Comparison of ENCODE assay signal across 1 cellular context in genomic region chr9:127611796-127612790, GRCh38.
TF ChIP-seq lines count a peak whose summit lies in the region.

Gene STXBP1 (plus strand): TSS chr9:127612277. CDS start chr9:127612404, 127 bp downstream.

TF ChIP-seq in K562, 482 proteins besides CTCF, POLR2A, EP300 and RAD21 (continued from another document and continues in another):
- TF ChIP-seq ZMIZ1 (IDR thresholded peaks at IDR 0.05; ENCODE audit: low read depth in 2 of 2, low read length in 2 of 2): peak in 1 of 2 experiments; percentile 42; a peak in 1 of 4 replicates
- TF ChIP-seq E2F6 (IDR thresholded peaks at IDR 0.05; ENCODE audit: borderline replicate concordance in 1 of 2, extremely low read depth in 1 of 2, insufficient read depth in 1 of 2, insufficient read length in 1 of 2, low read depth in 1 of 2, low read length in 1 of 2, poor library complexity in 1 of 2, severe bottlenecking in 1 of 2): peak in 1 of 2 experiments; percentile 53
- TF ChIP-seq ZNF24 (IDR thresholded peaks at IDR 0.05): 0 out of 2 replicates have a peak, but pooled peaks have one; percentile 9
- TF ChIP-seq CCNT2 (IDR thresholded peaks at IDR 0.05; ENCODE audit: borderline replicate concordance, extremely low read depth, insufficient read length, low read depth, low read length): peak; percentile 85
- no peak for TF ChIP-seq ZNF436 (CRISPR knock-in tag; IDR thresholded peaks at IDR 0.05)
- no peak for TF ChIP-seq ID3 (CRISPR knock-in tag; IDR thresholded peaks at IDR 0.05)
- no peak for TF ChIP-seq ID3 (tag; IDR thresholded peaks at IDR 0.05)
- peak; percentile 58 for TF ChIP-seq CHD1 (IDR thresholded peaks at IDR 0.05; ENCODE audit: low read length)
- TF ChIP-seq ZNF354B (CRISPR knock-in tag; IDR thresholded peaks at IDR 0.05): no peak
- TF ChIP-seq HNRNPL (IDR thresholded peaks at IDR 0.05; ENCODE audit: low read depth, low read length): no peak
- no peak for TF ChIP-seq RFX1 (IDR thresholded peaks at IDR 0.05)
- peak; percentile 60; the same call in 1 of the 2 replicates for TF ChIP-seq POLR2H (tag; IDR thresholded peaks at IDR 0.05; ENCODE audit: low read depth)
- peak; percentile 48; the same call in 1 of the 2 replicates for TF ChIP-seq ATF7 (IDR thresholded peaks at IDR 0.05)
- TF ChIP-seq NCOA1 (IDR thresholded peaks at IDR 0.05; ENCODE audit: low read depth): no peak
- no peak for TF ChIP-seq ATF3 (IDR thresholded peaks at IDR 0.05)
- no peak for TF ChIP-seq ATF3 (CRISPR knock-in tag; conservative IDR thresholded peaks at IDR 0.05)
- TF ChIP-seq RREB1 (CRISPR knock-in tag; IDR thresholded peaks at IDR 0.05): 0 out of 2 replicates have a peak, but pooled peaks have one; percentile 60
- TF ChIP-seq SIRT6 (IDR thresholded peaks at IDR 0.05; ENCODE audit: low read depth, low read length): no peak
- peak; percentile 76 for TF ChIP-seq RBFOX2 (IDR thresholded peaks at IDR 0.05; ENCODE audit: low read depth, low read length)
- TF ChIP-seq DMBX1 (CRISPR knock-in tag; IDR thresholded peaks at IDR 0.05; ENCODE audit: borderline replicate concordance): 0 out of 2 replicates have a peak, but pooled peaks have one; percentile 26
- peak; percentile 59 for TF ChIP-seq CREM (IDR thresholded peaks at IDR 0.05; ENCODE audit: low read depth)
- TF ChIP-seq NCOA6 (IDR thresholded peaks at IDR 0.05): no peak
- TF ChIP-seq RCOR1 (IDR thresholded peaks at IDR 0.05; ENCODE audit: borderline replicate concordance in 1 of 2, low read depth in 2 of 2, low read length in 2 of 2): 0 out of 4 replicates have a peak, but pooled peaks of 1 of the 2 experiments have one; percentile 31
- TF ChIP-seq CTBP1 (IDR thresholded peaks at IDR 0.05; ENCODE audit: borderline replicate concordance): peak; percentile 98
- no peak for TF ChIP-seq TARDBP (IDR thresholded peaks at IDR 0.05)
- TF ChIP-seq ZFX (CRISPR knock-in tag; IDR thresholded peaks at IDR 0.05): peak; percentile 65
- TF ChIP-seq FOXA1 (IDR thresholded peaks at IDR 0.05; ENCODE audit: borderline replicate concordance): no peak
- peak; percentile 21 for TF ChIP-seq HNRNPK (IDR thresholded peaks at IDR 0.05; ENCODE audit: low read depth, low read length, poor library complexity, severe bottlenecking)
- TF ChIP-seq ZNF740 (CRISPR knock-in tag; IDR thresholded peaks at IDR 0.05): peak; percentile 39; the same call in 1 of the 2 replicates
- TF ChIP-seq ZNF740 (tag; IDR thresholded peaks at IDR 0.05): no peak
- TF ChIP-seq JUN (IDR thresholded peaks at IDR 0.05; ENCODE audit: borderline replicate concordance, low read depth, low read length): 0 out of 2 replicates have a peak, but pooled peaks have one; percentile 1
- TF ChIP-seq JUN (CRISPR knock-in tag; IDR thresholded peaks at IDR 0.05; ENCODE audit: borderline replicate concordance): no peak
- no peak for TF ChIP-seq ZNF143 (CRISPR knock-in tag; IDR thresholded peaks at IDR 0.05)
- TF ChIP-seq POLR2G (IDR thresholded peaks at IDR 0.05; ENCODE audit: low read depth, low read length): peak; percentile 93
- peak; percentile 57 for TF ChIP-seq RB1 (IDR thresholded peaks at IDR 0.05; ENCODE audit: low read depth)
- TF ChIP-seq HNRNPLL (IDR thresholded peaks at IDR 0.05; ENCODE audit: low read depth, low read length, poor library complexity, severe bottlenecking): peak; percentile 21
- TF ChIP-seq ZFP30 (CRISPR knock-in tag; IDR thresholded peaks at IDR 0.05; ENCODE audit: borderline replicate concordance): no peak
- 0 out of 2 replicates have a peak, but pooled peaks have one; percentile 13 for TF ChIP-seq SOX6 (IDR thresholded peaks at IDR 0.05)
- 0 out of 4 replicates have a peak, but pooled peaks of 1 of the 2 experiments have one; percentile 21 for TF ChIP-seq SIN3A (IDR thresholded peaks at IDR 0.05; ENCODE audit: borderline replicate concordance in 2 of 2, control insufficient read depth in 1 of 2, low read depth in 2 of 2, low read length in 2 of 2)
- peak; percentile 76 for TF ChIP-seq BHLHE40 (IDR thresholded peaks at IDR 0.05; ENCODE audit: low read length)
- TF ChIP-seq RBM25 (IDR thresholded peaks at IDR 0.05; ENCODE audit: low read depth, low read length, severe bottlenecking): peak; percentile 65
- peak; percentile 46; the same call in 1 of the 2 replicates for TF ChIP-seq POLR2AphosphoS5 (IDR thresholded peaks at IDR 0.05; ENCODE audit: control insufficient read depth, insufficient read depth, low read depth, low read length)
- TF ChIP-seq ELK3 (CRISPR knock-in tag; IDR thresholded peaks at IDR 0.05): no peak
- TF ChIP-seq VEZF1 (CRISPR knock-in tag; IDR thresholded peaks at IDR 0.05): peak; percentile 70
- TF ChIP-seq YY1 (IDR thresholded peaks at IDR 0.05; ENCODE audit: borderline replicate concordance in 1 of 3, control insufficient read depth in 1 of 3, extremely low read depth in 1 of 3, insufficient read depth in 3 of 3, insufficient read length in 1 of 3, insufficient replicate concordance in 2 of 3, low read depth in 1 of 3, low read length in 2 of 3): peak in 1 of 3 experiments; percentile 44
- TF ChIP-seq MTA3 (IDR thresholded peaks at IDR 0.05; ENCODE audit: borderline replicate concordance): peak; percentile 62; the same call in 1 of the 2 replicates
- TF ChIP-seq ZNF395 (CRISPR knock-in tag; IDR thresholded peaks at IDR 0.05): no peak
- no peak for TF ChIP-seq ZNF3 (CRISPR knock-in tag; IDR thresholded peaks at IDR 0.05)
- peak; percentile 49 to 64; a peak in 3 of 4 replicates for TF ChIP-seq NRF1 (conservative IDR thresholded peaks at IDR 0.05 in 1 of 2, IDR thresholded peaks at IDR 0.05 in 1 of 2)
- TF ChIP-seq MAZ (CRISPR knock-in tag; conservative IDR thresholded peaks at IDR 0.05 in 1 of 2, IDR thresholded peaks at IDR 0.05 in 1 of 2): peak in 1 of 2 experiments; percentile 79; a peak in 3 of 4 replicates
- peak; percentile 90 for TF ChIP-seq GATAD2B (IDR thresholded peaks at IDR 0.05; ENCODE audit: borderline replicate concordance)
